Comparison of ENCODE assay signal across 8 cellular contexts in the genomic region with DNA sequence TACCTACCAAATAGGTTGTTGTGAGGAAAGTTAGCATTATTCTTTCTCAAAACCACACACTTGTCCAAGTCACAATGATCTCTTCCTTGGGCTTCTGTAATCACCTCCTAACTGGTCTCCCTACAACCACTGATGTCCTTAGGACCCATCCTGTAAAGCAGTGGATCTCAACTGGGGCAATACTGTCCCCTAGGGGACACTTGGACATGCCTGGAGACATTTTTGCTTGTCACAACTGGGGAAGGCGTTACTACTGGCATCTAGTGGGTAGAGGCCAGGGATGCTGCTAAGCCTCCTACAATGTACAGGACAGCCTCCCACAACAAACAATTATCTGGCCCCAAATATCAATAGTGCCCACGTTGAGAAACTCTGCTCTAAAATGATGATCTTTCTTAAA.
DNase-seq lines count a peak whose midpoint lies in the region; ATAC-seq and TF ChIP-seq lines count a peak whose summit lies in the region.

No MANE protein-coding gene starts in this region.

- no peaks in the 10 kb centered on the region for H3K9me3 Mint-ChIP-seq in activated naive CD4-positive, alpha-beta T cell treated with anti-CD3 and anti-CD28 coated beads, Interleukin-2, amount 50 U/mL, for 72 hours

- H3K36me3 Mint-ChIP-seq in activated naive CD4-positive, alpha-beta T cell treated with anti-CD3 and anti-CD28 coated beads, Interleukin-2, amount 50 U/mL, for 72 hours, result no peaks in the 10 kb centered on the region

- H3K27ac Mint-ChIP-seq in activated naive CD4-positive, alpha-beta T cell treated with anti-CD3 and anti-CD28 coated beads, Interleukin-2, amount 50 U/mL, for 72 hours, result no peak overlapping the region

- H3K27me3 ChIP-seq in esophagus squamous epithelium, result no peaks in the 10 kb centered on the region

- peak; percentile 48 to 87 for ATAC-seq in activated naive CD4-positive, alpha-beta T cell treated with anti-CD3 and anti-CD28 coated beads, Interleukin-2, amount 50 U/mL, for 72 hours

- DNase-seq in AG09309 (ENCODE audit: low read depth) (no peak), GM10248 (ENCODE audit: extremely low spot score) (peak; percentile 24), LHCN-M2 (ENCODE audit: low read depth) (peak; percentile 52), hypothalamus (lab: John Stamatoyannopoulos, UW) (peak in 28 of 51 donors; percentile 0 to 46 (median 13)), substantia nigra (lab: John Stamatoyannopoulos, UW) (peak in 40 of 49 donors; percentile 0 to 64 (median 16)), esophagus squamous epithelium (lab: John Stamatoyannopoulos, UW) (no peak), DMS79 treated with DMSO at 0.1 percent for 48 hours (lab: John Stamatoyannopoulos, UW) (no peak)
- peak in 1 of 2 donors; percentile 4 for DNase-seq in activated naive CD4-positive, alpha-beta T cell treated with anti-CD3 and anti-CD28 coated beads, Interleukin-2, amount 50 U/mL, for 72 hours (ENCODE audit: low spot score in 2 of 2)

- no peaks in the 10 kb centered on the region for H3K4me1 ChIP-seq in esophagus squamous epithelium

- no peaks in the 10 kb centered on the region for H3K9me3 ChIP-seq in esophagus squamous epithelium

- H3K27ac ChIP-seq in substantia nigra (ENCODE audit: low read depth, low read length, poor library complexity, severe bottlenecking), result no peak overlapping the region
- H3K27ac ChIP-seq in esophagus squamous epithelium, result no peak overlapping the region

- POLR2A ChIA-PET in GM10248 (lab: Yijun Ruan, JAX), result interaction anchor here (0.6 kb wide), 1 partner anchor 21 kb away, joined by 3 read pairs; no protein-coding TSS in a partner anchor

- TF ChIP-seq CTCF in AG09309 (IDR thresholded peaks at IDR 0.05; ENCODE audit: control insufficient read depth, insufficient read depth, low read depth, low read length, missing control alignments) (peak; percentile 68), GM10248 (IDR thresholded peaks at IDR 0.05; ENCODE audit: control extremely low read depth, extremely low read depth, low read depth, missing control alignments) (peak; percentile 34), esophagus squamous epithelium (IDR thresholded peaks at IDR 0.05) (peak in 3 of 6 experiments; percentile 26 to 38 (median 27))

- no peaks in the 10 kb centered on the region for H3K36me3 ChIP-seq in esophagus squamous epithelium

- WGBS in esophagus squamous epithelium, 2 donors, result 20 to 34% methylated on average over 1 to 2 of the region's 2 CpGs

- CTCF ChIA-PET in GM10248 (lab: Yijun Ruan, JAX), result interaction anchor here (1.5 kb wide), 1 partner anchor 27 kb away, joined by 3 read pairs; no protein-coding TSS in a partner anchor

- TF ChIP-seq POLR2A in esophagus squamous epithelium (IDR thresholded peaks at IDR 0.05), result no peak

- no peak overlapping the region for H3K4me3 ChIP-seq in AG09309 (ENCODE audit: control insufficient read depth, low read depth, low read length)
- no peak overlapping the region for H3K4me3 ChIP-seq in esophagus squamous epithelium

- intact Hi-C loops in esophagus squamous epithelium (cut with DNase I), result no loop called here

Comparison
In these comparisons a context has a peak if more than half of its experiments do, and no peak if none do; other contexts are left out.
1. DNase-seq: peak in GM10248 (single experiment), LHCN-M2 (single experiment), hypothalamus (28 of 51) and substantia nigra (40 of 49); none in AG09309 (single experiment), esophagus squamous epithelium (single experiment) and DMS79 treated with DMSO at 0.1 percent for 48 hours (single experiment).